Comparison of ENCODE assay signal across 22 cellular contexts in genomic region chr16:8355714-8356113, GRCh38.
DNase-seq lines count a peak whose midpoint lies in the region; ATAC-seq and TF ChIP-seq lines count a peak whose summit lies in the region.
"Had no signal": no experiment of that assay in that cellular context is flagged by ENCODE, and none has a peak within 500 bp of the region (broad histone marks: within the 10 kb centered on the region; RNA-seq: fewer than 3 reads in every experiment).

No MANE protein-coding gene starts in this region.

- H3K36me3 Mint-ChIP-seq in nephron (ENCODE audit: low read depth) (no peaks in the 10 kb centered on the region), immature natural killer cell (no peaks in the 10 kb centered on the region)

- no peaks in the 10 kb centered on the region for H3K36me3 ChIP-seq in WERI-Rb-1
- H3K36me3 ChIP-seq: colonic mucosa, pancreas had no signal

- no peak for ATAC-seq in GM19023 (IDR thresholded peaks at IDR 0.05; ENCODE audit: unreplicated experiment)
- ATAC-seq: activated T-helper 17 cell treated with anti-CD3 and anti-CD28 coated beads, Interleukin-2, amount 50 U/mL, for 72 hours; Right ventricle myocardium inferior had no signal

- no peaks in the 10 kb centered on the region for H3K9me3 ChIP-seq in WERI-Rb-1 (ENCODE audit: severe bottlenecking)
- H3K9me3 ChIP-seq: colonic mucosa, pancreas had no signal

- H3K27me3 ChIP-seq in WERI-Rb-1 (ENCODE audit: insufficient read depth, low read depth, severe bottlenecking) = peaks cover 40% of the 10 kb centered on the region
- H3K27me3 ChIP-seq: colonic mucosa, pancreas had no signal

- H3K4me1 Mint-ChIP-seq in nephron (no peaks in the 10 kb centered on the region), immature natural killer cell (no peaks in the 10 kb centered on the region)
- H3K4me1 Mint-ChIP-seq: activated T-helper 17 cell treated with anti-CD3 and anti-CD28 coated beads, Interleukin-2, amount 50 U/mL, for 72 hours had no signal

- no peaks in the 10 kb centered on the region for H3K9me3 Mint-ChIP-seq in nephron
- peaks cover 0 to 6% (median under 1%) of the 10 kb centered on the region in 6 donors for H3K9me3 Mint-ChIP-seq in immature natural killer cell
- H3K9me3 Mint-ChIP-seq: activated T-helper 17 cell treated with anti-CD3 and anti-CD28 coated beads, Interleukin-2, amount 50 U/mL, for 72 hours had no signal

- peak; percentile 50 for TF ChIP-seq CTCF in WERI-Rb-1 (IDR thresholded peaks at IDR 0.05; ENCODE audit: low read depth, low read length)
- peak; percentile 30 to 38 (median 37) for TF ChIP-seq CTCF in nephron (IDR thresholded peaks at IDR 0.05; ENCODE audit: unreplicated experiment in 3 of 3)

- H3K27ac ChIP-seq in WERI-Rb-1 = no peak overlapping the region
- H3K27ac ChIP-seq: colonic mucosa, epithelial cell of prostate, HL-60, pancreas had no signal

- no peak overlapping the region for H3K27ac Mint-ChIP-seq in nephron
- no peak overlapping the region for H3K27ac Mint-ChIP-seq in immature natural killer cell
- H3K27ac Mint-ChIP-seq: activated T-helper 17 cell treated with anti-CD3 and anti-CD28 coated beads, Interleukin-2, amount 50 U/mL, for 72 hours had no signal

- no peak overlapping the region for H3K4me3 Mint-ChIP-seq in nephron
- no peak overlapping the region for H3K4me3 Mint-ChIP-seq in immature natural killer cell
- H3K4me3 Mint-ChIP-seq: activated T-helper 17 cell treated with anti-CD3 and anti-CD28 coated beads, Interleukin-2, amount 50 U/mL, for 72 hours had no signal

- H3K4me3 ChIP-seq in WERI-Rb-1 (ENCODE audit: low read depth, low read length) = no peak overlapping the region
- H3K4me3 ChIP-seq: colonic mucosa, pancreas had no signal

- peaks cover 4% of the 10 kb centered on the region for H3K27me3 Mint-ChIP-seq in nephron (ENCODE audit: low read depth)
- peaks cover 0 to 3% (median 0%) of the 10 kb centered on the region in 3 donors for H3K27me3 Mint-ChIP-seq in immature natural killer cell (ENCODE audit: low read depth in 3 of 3)
- H3K27me3 Mint-ChIP-seq: activated T-helper 17 cell treated with anti-CD3 and anti-CD28 coated beads, Interleukin-2, amount 50 U/mL, for 72 hours had no signal

- DNase-seq in ELF-1 (ENCODE audit: low read depth, low spot score) = peak; percentile 7
- peak; percentile 12 for DNase-seq in NAMALWA (ENCODE audit: low spot score)
- peak; percentile 8 for DNase-seq in WERI-Rb-1
- DNase-seq in NCI-H1092 (lab: John Stamatoyannopoulos, UW) = no peak
- no peak for DNase-seq in immature natural killer cell
- no peak for DNase-seq in SHP77 treated with DMSO at 0.1 percent for 48 hours (lab: John Stamatoyannopoulos, UW)
- DNase-seq: activated CD4-positive, alpha-beta T cell treated with anti-CD3 and anti-CD28 coated beads, Interleukin-2, amount 50 U/mL, for 48 hours; C1 segment of cervical spinal cord; colonic mucosa; glutamatergic neuron; KG1; kidney; NCI-H1436 treated with DMSO at 0.1 percent for 48 hours; NCI-H524 treated with DMSO at 0.1 percent for 48 hours; pancreas; stimulated activated naive CD4-positive, alpha-beta T cell treated with Interleukin-2 at 50 U/mL for 16 hours had no signal

Comparison
In these comparisons a context has a peak if more than half of its experiments do, and no peak if none do; other contexts are left out.
1. DNase-seq: peak in ELF-1 (single experiment), NAMALWA (single experiment) and WERI-Rb-1 (single experiment); none in NCI-H1092 (single experiment), immature natural killer cell (0 of 3) and SHP77 treated with DMSO at 0.1 percent for 48 hours (single experiment).